Comparison of ENCODE assay signal across 8 cellular contexts in the genomic region with DNA sequence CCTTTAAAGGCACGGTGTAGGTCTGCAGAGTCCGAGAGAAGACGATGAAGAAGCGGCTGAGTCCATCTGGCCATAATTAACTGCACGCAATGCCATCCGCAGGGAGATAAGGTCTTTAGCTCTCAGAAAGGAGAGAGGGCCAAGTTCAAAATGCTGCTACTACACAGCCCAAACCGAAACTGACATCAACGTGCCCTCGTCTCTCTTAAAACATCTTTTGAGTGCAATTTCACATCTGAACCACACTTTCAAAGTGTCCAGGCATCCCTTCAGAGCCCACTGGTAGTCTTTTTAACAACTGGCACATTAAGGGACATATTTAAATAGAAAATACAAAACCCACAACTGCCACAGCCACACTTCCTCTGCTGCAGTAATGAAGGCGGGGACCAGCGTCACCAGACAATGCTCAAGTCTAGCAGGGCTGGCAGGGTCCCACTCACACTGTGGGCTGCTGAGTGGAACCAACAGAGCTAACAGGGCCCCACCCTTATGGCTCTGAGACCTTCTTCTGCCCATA. TPM values are rescaled to one million over a fixed set of nuclear protein-coding genes. Genes with fewer than 3 reads are reported as not detected.
A peak's percentile ranks its signal among the peaks of the same experiment; 100 is the strongest.
DNase-seq lines count a peak whose midpoint lies in the region; ATAC-seq lines count a peak whose summit lies in the region.

No MANE protein-coding gene starts in this region.

- peaks cover 35% of the 10 kb centered on the region for H3K36me3 Mint-ChIP-seq in activated T-cell treated with anti-CD3 and anti-CD28 coated beads, Interleukin-2, amount 50 U/mL, for 24 hours (ENCODE audit: low read depth)

- intact Hi-C loops in Right ventricle myocardium inferior (cut with DNase I): no loop called here
- intact Hi-C loops in cardiac septum (cut with DNase I): no loop called here

- H3K4me1 Mint-ChIP-seq in activated T-cell treated with anti-CD3 and anti-CD28 coated beads, Interleukin-2, amount 50 U/mL, for 24 hours (ENCODE audit: low read depth): peaks cover 75% of the 10 kb centered on the region

- H3K27me3 Mint-ChIP-seq in activated T-cell treated with anti-CD3 and anti-CD28 coated beads, Interleukin-2, amount 50 U/mL, for 24 hours: no peaks in the 10 kb centered on the region

- DNase-seq in Right ventricle myocardium inferior (ENCODE audit: missing footprints) (no peak), cardiac septum (ENCODE audit: low spot score) (no peak), GM19240 (ENCODE audit: insufficient read length, low spot score) (no peak), NCI-H187 (lab: John Stamatoyannopoulos, UW) (no peak)
- peak; percentile 70 for DNase-seq in activated T-cell treated with anti-CD3 and anti-CD28 coated beads, Interleukin-2, amount 50 U/mL, for 24 hours
- DNase-seq in stimulated activated naive CD4-positive, alpha-beta T cell (lab: John Stamatoyannopoulos, UW): peak; percentile 39 to 70 (median 56)

- H3K27ac Mint-ChIP-seq in activated T-cell treated with anti-CD3 and anti-CD28 coated beads, Interleukin-2, amount 50 U/mL, for 24 hours: peak overlapping the region; percentile 97

- no peaks in the 10 kb centered on the region for H3K27me3 ChIP-seq in layer of hippocampus (ENCODE audit: control insufficient read depth, insufficient read depth, low read length)

- peaks cover 10% of the 10 kb centered on the region for H3K9me3 Mint-ChIP-seq in activated T-cell treated with anti-CD3 and anti-CD28 coated beads, Interleukin-2, amount 50 U/mL, for 24 hours

- peak overlapping the region; percentile 66 for H3K27ac ChIP-seq in layer of hippocampus (ENCODE audit: low read depth, low read length)

- ATAC-seq in Right ventricle myocardium inferior: peak; percentile 54
- peak; percentile 59 for ATAC-seq in HG03565 (IDR thresholded peaks at IDR 0.05; ENCODE audit: unreplicated experiment)

- H3K4me3 Mint-ChIP-seq in activated T-cell treated with anti-CD3 and anti-CD28 coated beads, Interleukin-2, amount 50 U/mL, for 24 hours: peak overlapping the region; percentile 71

RNA-seq across cellular contexts. Expression of a gene that starts 35.8 kb away (rescaled TPM):
- total RNA-seq in Right ventricle myocardium inferior (6.8 TPM), cardiac septum (3.8 TPM)

Comparison
In these comparisons a context has a peak if more than half of its experiments do, and no peak if none do; other contexts are left out.
1. DNase-seq: peak in activated T-cell treated with anti-CD3 and anti-CD28 coated beads, Interleukin-2, amount 50 U/mL, for 24 hours (single experiment) and stimulated activated naive CD4-positive, alpha-beta T cell (6 of 6); none in Right ventricle myocardium inferior (single experiment), cardiac septum (single experiment), GM19240 (single experiment) and NCI-H187 (0 of 2).